ENCODE assay signal across 1 cellular context in the genomic region with DNA sequence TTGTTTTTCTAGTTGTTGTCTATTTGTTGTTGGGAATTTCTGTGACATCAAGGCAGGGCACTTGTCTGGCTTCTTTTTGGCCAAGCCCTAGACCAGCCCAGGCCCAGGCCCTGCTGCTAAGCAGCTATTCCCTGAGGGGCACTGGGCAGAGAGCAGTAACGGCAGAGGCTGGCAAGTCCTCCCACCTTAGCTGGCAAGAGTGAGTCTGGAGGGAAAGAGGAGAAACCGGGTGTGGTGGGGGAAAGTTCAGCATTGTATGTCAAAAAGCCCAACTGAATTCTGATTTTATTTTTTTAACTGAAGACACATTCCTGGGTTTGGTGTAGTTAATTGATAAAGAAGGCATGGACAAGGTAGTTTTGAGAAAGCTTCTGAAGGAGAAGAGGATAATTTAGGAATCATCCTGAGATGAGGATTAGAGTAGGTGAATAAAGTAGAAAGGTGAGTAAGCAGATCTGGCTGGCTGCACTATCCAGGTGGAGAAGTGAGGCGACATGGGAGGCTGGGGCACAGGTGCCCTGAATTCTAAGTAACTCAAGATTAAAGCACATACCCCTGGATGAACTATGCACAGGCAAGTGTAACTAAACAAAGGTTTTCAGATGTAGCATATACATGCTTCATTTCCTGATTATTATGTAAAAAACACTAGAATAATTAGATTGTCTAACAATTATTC.
TF ChIP-seq lines count a peak whose summit lies in the region.

No MANE protein-coding gene starts in this region.

TF ChIP-seq in H1, 55 proteins besides CTCF, POLR2A, EP300 and RAD21:
- no peak for TF ChIP-seq FOSL1 (IDR thresholded peaks at IDR 0.05; ENCODE audit: insufficient read depth, low read depth, low read length)
- TF ChIP-seq KDM5A (IDR thresholded peaks at IDR 0.05; ENCODE audit: low read length) = no peak
- no peak for TF ChIP-seq KDM1A (IDR thresholded peaks at IDR 0.05; ENCODE audit: borderline replicate concordance, low read length)
- no peak for TF ChIP-seq JUND (IDR thresholded peaks at IDR 0.05; ENCODE audit: low read length)
- no peak for TF ChIP-seq BACH1 (IDR thresholded peaks at IDR 0.05; ENCODE audit: low read length)
- TF ChIP-seq E2F6 (IDR thresholded peaks at IDR 0.05) = no peak
- no peak for TF ChIP-seq SUZ12 (IDR thresholded peaks at IDR 0.05; ENCODE audit: low read length)
- no peak for TF ChIP-seq NRF1 (IDR thresholded peaks at IDR 0.05; ENCODE audit: low read depth, low read length)
- TF ChIP-seq SIX5 (IDR thresholded peaks at IDR 0.05; ENCODE audit: low read depth, low read length) = no peak
- no peak for TF ChIP-seq ASH2L (IDR thresholded peaks at IDR 0.05; ENCODE audit: low read length)
- no peak for TF ChIP-seq CTBP2 (IDR thresholded peaks at IDR 0.05; ENCODE audit: borderline replicate concordance, insufficient read depth, insufficient read length, low read length)
- TF ChIP-seq CBX8 (IDR thresholded peaks at IDR 0.05; ENCODE audit: borderline replicate concordance, low read depth, low read length) = no peak
- TF ChIP-seq, protein P1, sequence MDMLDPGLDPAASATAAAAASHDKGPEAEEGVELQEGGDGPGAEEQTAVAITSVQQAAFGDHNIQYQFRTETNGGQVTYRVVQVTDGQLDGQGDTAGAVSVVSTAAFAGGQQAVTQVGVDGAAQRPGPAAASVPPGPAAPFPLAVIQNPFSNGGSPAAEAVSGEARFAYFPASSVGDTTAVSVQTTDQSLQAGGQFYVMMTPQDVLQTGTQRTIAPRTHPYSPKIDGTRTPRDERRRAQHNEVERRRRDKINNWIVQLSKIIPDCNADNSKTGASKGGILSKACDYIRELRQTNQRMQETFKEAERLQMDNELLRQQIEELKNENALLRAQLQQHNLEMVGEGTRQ (IDR thresholded peaks at IDR 0.05; ENCODE audit: low read length) = no peak
- TF ChIP-seq GABPA (IDR thresholded peaks at IDR 0.05; ENCODE audit: borderline replicate concordance, insufficient read depth, low read length) = no peak
- TF ChIP-seq, protein P2, sequence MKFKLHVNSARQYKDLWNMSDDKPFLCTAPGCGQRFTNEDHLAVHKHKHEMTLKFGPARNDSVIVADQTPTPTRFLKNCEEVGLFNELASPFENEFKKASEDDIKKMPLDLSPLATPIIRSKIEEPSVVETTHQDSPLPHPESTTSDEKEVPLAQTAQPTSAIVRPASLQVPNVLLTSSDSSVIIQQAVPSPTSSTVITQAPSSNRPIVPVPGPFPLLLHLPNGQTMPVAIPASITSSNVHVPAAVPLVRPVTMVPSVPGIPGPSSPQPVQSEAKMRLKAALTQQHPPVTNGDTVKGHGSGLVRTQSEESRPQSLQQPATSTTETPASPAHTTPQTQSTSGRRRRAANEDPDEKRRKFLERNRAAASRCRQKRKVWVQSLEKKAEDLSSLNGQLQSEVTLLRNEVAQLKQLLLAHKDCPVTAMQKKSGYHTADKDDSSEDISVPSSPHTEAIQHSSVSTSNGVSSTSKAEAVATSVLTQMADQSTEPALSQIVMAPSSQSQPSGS (IDR thresholded peaks at IDR 0.05; ENCODE audit: low read length) = no peak
- no peak for TF ChIP-seq POU5F1 (IDR thresholded peaks at IDR 0.05; ENCODE audit: low read depth, low read length)
- TF ChIP-seq JUN (IDR thresholded peaks at IDR 0.05; ENCODE audit: low read depth, low read length) = no peak
- no peak for TF ChIP-seq CREB1 (IDR thresholded peaks at IDR 0.05)
- no peak for TF ChIP-seq CEBPB (IDR thresholded peaks at IDR 0.05; ENCODE audit: low read depth, low read length)
- no peak for TF ChIP-seq RBBP5 (IDR thresholded peaks at IDR 0.05; ENCODE audit: borderline replicate concordance, low read depth, low read length)
TF ChIP-seq in H1: peak in this region for 0.
